8 cellular contexts compared by ENCODE assay signal in genomic region chr1:2233997-2234761, GRCh38. TPM values are rescaled to one million over a fixed set of nuclear protein-coding genes. Genes with fewer than 3 reads are reported as not detected.
A peak's percentile ranks its signal among the peaks of the same experiment; 100 is the strongest.
DNase-seq lines count a peak whose midpoint lies in the region; ATAC-seq, FAIRE-seq and TF ChIP-seq lines count a peak whose summit lies in the region.

No MANE protein-coding gene starts in this region.

- no peaks in the 10 kb centered on the region for H3K9me3 ChIP-seq in BLaER1
- H3K9me3 ChIP-seq in mucosa of rectum (ENCODE audit: control insufficient read depth in 2 of 2, low read length in 2 of 2), result no peaks in the 10 kb centered on the region

- POLR2A ChIA-PET in activated CD8-positive, alpha-beta T cell treated with anti-CD3 and anti-CD28 coated beads for 36 hours (lab: Charles Lee), result interaction anchor here (0.5 to 3.2 kb wide), 14 partner anchors 10 to 147 kb away, joined by 3 to 18 read pairs (median 4); no protein-coding TSS in a partner anchor

- H3K4me2 ChIP-seq in BLaER1, result peak overlapping the region; percentile 100

- H3K27me3 ChIP-seq in BLaER1 (peaks cover 9% of the 10 kb centered on the region), mucosa of rectum (ENCODE audit: control insufficient read depth in 2 of 2, insufficient read depth in 2 of 2, low read length in 2 of 2) (no peaks in the 10 kb centered on the region)

- intact Hi-C loops in activated CD8-positive, alpha-beta T cell treated with anti-CD3 and anti-CD28 coated beads for 36 hours (cut with micrococcal nuclease), result loop anchor here (5.0 kb wide), 1 partner anchor 58 kb away; no protein-coding TSS in a partner anchor

- peaks cover 60% of the 10 kb centered on the region for H3K4me1 Mint-ChIP-seq in activated CD8-positive, alpha-beta T cell treated with anti-CD3 and anti-CD28 coated beads for 36 hours (ENCODE audit: low read depth)
- H3K4me1 Mint-ChIP-seq in effector memory CD8-positive, alpha-beta T cell (ENCODE audit: low read depth in 2 of 2), result peaks cover 65 to 74% of the 10 kb centered on the region in 2 donors

- H3K36me3 ChIP-seq in BLaER1 (no peaks in the 10 kb centered on the region), mucosa of rectum (ENCODE audit: control insufficient read depth in 2 of 2, insufficient read depth in 2 of 2, low read length in 2 of 2) (no peaks in the 10 kb centered on the region)

- no peak for TF ChIP-seq CTCF in activated CD8-positive, alpha-beta T cell treated with anti-CD3 and anti-CD28 coated beads for 36 hours (IDR thresholded peaks at IDR 0.05)

- no peaks in the 10 kb centered on the region for H3K27me3 Mint-ChIP-seq in activated CD8-positive, alpha-beta T cell treated with anti-CD3 and anti-CD28 coated beads for 36 hours
- H3K27me3 Mint-ChIP-seq in effector memory CD8-positive, alpha-beta T cell, result no peaks in the 10 kb centered on the region

- CTCF ChIA-PET in activated CD8-positive, alpha-beta T cell treated with anti-CD3 and anti-CD28 coated beads for 36 hours (lab: Charles Lee), result interaction anchor here (1.2 to 3.4 kb wide), 9 partner anchors 19 to 148 kb away, joined by 3 to 21 read pairs (median 5); partner anchors contain the start of gene FAAP20

- H3K4me3 Mint-ChIP-seq in activated CD8-positive, alpha-beta T cell treated with anti-CD3 and anti-CD28 coated beads for 36 hours, result peak overlapping the region; percentile 73
- peak overlapping the region; percentile 87 to 89 for H3K4me3 Mint-ChIP-seq in effector memory CD8-positive, alpha-beta T cell

- H4K20me1 ChIP-seq in BLaER1, result peaks cover 100% of the 10 kb centered on the region

- peak overlapping the region; percentile 92 for H3K27ac Mint-ChIP-seq in activated CD8-positive, alpha-beta T cell treated with anti-CD3 and anti-CD28 coated beads for 36 hours
- H3K27ac Mint-ChIP-seq in effector memory CD8-positive, alpha-beta T cell, result peak overlapping the region; percentile 96 to 99

- H3K36me3 Mint-ChIP-seq in activated CD8-positive, alpha-beta T cell treated with anti-CD3 and anti-CD28 coated beads for 36 hours (ENCODE audit: low read depth), result peaks cover 34% of the 10 kb centered on the region
- H3K36me3 Mint-ChIP-seq in effector memory CD8-positive, alpha-beta T cell (ENCODE audit: insufficient read depth), result peaks cover 100% of the 10 kb centered on the region

- peak; percentile 82 for ATAC-seq in activated CD8-positive, alpha-beta T cell treated with anti-CD3 and anti-CD28 coated beads for 36 hours
- peak; percentile 72 for ATAC-seq in effector memory CD8-positive, alpha-beta T cell (replicated peaks)
- ATAC-seq in stimulated activated naive CD8-positive, alpha-beta T cell treated with anti-CD3 and anti-CD28 coated beads, Interleukin-15, Interleukin-2, amounts not matched to agents 100 U/mL and 50 U/mL, for 24 hours, result peak; percentile 65

- peak; percentile 89 for DNase-seq in HuH-7.5 (ENCODE audit: low spot score)
- peak; percentile 88 for DNase-seq in activated CD8-positive, alpha-beta T cell treated with anti-CD3 and anti-CD28 coated beads for 36 hours
- peak; percentile 82 to 85 (median 83) for DNase-seq in effector memory CD8-positive, alpha-beta T cell
- peak; percentile 69 for DNase-seq in stimulated activated naive CD8-positive, alpha-beta T cell treated with anti-CD3 and anti-CD28 coated beads, Interleukin-15, Interleukin-2, amounts not matched to agents 100 U/mL and 50 U/mL, for 24 hours
- no peak for DNase-seq in HTR-8/SVneo (ENCODE audit: insufficient read length, low spot score)
- no peak for DNase-seq in DMS 273 treated with DMSO at 0.1 percent for 48 hours (lab: John Stamatoyannopoulos, UW)

- H3K4me1 ChIP-seq in BLaER1, result peaks cover 97% of the 10 kb centered on the region
- H3K4me1 ChIP-seq in mucosa of rectum (ENCODE audit: control insufficient read depth in 2 of 2, insufficient read depth in 2 of 2, low read length in 2 of 2), result peaks cover 74% of the 10 kb centered on the region in 2 donors

- H3K27ac ChIP-seq in BLaER1 (peak overlapping the region; percentile 53), mucosa of rectum (ENCODE audit: low read depth in 2 of 2, low read length in 2 of 2) (peak overlapping the region; percentile 61 to 80)

- H3K4me3 ChIP-seq in BLaER1 (peak overlapping the region; percentile 39), mucosa of rectum (ENCODE audit: low read length in 2 of 2) (peak overlapping the region in 1 of 2 donors; percentile 56)

- H3K9ac ChIP-seq in BLaER1 (peak overlapping the region; percentile 64), mucosa of rectum (ENCODE audit: low read depth in 1 of 2, low read length in 2 of 2) (peak overlapping the region; percentile 14 to 60)

- FAIRE-seq in HTR-8/SVneo (lab: Jason Lieb, UNC), result no peak

- H3K9me3 Mint-ChIP-seq in activated CD8-positive, alpha-beta T cell treated with anti-CD3 and anti-CD28 coated beads for 36 hours, result no peaks in the 10 kb centered on the region
- no peaks in the 10 kb centered on the region for H3K9me3 Mint-ChIP-seq in effector memory CD8-positive, alpha-beta T cell

RNA-seq across cellular contexts. Expression of gene SKI, which starts 6.1 kb away (rescaled TPM):
- 10 to 100 TPM; 27.5 to 28.3 TPM for total RNA-seq in activated CD8-positive, alpha-beta T cell treated with anti-CD3 and anti-CD28 coated beads for 36 hours

RNA-seq across cellular contexts. Expression of gene FAAP20, which starts 39.6 kb away (rescaled TPM):
- total RNA-seq in activated CD8-positive, alpha-beta T cell treated with anti-CD3 and anti-CD28 coated beads for 36 hours, result 10 to 100 TPM; 64.7 to 71.7 TPM

Comparison
In these comparisons a context has a peak if more than half of its experiments do, and no peak if none do; other contexts are left out.
1. DNase-seq: peak in HuH-7.5 (single experiment), activated CD8-positive, alpha-beta T cell treated with anti-CD3 and anti-CD28 coated beads for 36 hours (single experiment), effector memory CD8-positive, alpha-beta T cell (3 of 3) and stimulated activated naive CD8-positive, alpha-beta T cell treated with anti-CD3 and anti-CD28 coated beads, Interleukin-15, Interleukin-2, amounts not matched to agents 100 U/mL and 50 U/mL, for 24 hours (single experiment); none in HTR-8/SVneo (single experiment) and DMS 273 treated with DMSO at 0.1 percent for 48 hours (single experiment).
2. Peak in every context shown above with its lines, with median percentiles within 50 percentile points of each other: ATAC-seq.